Comparison of ENCODE assay signal across 1 cellular context in the genomic region with DNA sequence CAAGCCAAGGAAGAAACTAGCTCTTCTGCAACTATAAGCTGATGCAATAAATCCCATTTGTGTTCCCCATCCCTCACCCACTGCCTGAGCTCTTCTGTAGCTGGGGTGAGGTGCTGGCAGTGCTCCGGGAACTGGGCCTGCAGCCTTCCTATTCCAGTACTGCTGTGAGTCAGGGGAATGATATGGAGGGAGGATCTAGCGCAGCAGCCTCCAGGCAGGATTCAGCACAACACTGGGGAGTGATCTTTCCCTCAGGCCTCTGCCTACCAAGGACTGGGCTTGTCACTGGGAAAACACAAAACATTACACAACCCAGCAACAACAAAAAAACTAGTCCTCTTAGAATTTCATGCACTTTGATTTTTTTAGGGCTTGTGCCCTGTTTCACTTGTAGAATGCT.
TF ChIP-seq lines count a peak whose summit lies in the region.

No MANE protein-coding gene starts in this region.

TF ChIP-seq in HCT116, 20 proteins besides CTCF, POLR2A, EP300 and RAD21 (continued from another document):
- TF ChIP-seq, protein P1, sequence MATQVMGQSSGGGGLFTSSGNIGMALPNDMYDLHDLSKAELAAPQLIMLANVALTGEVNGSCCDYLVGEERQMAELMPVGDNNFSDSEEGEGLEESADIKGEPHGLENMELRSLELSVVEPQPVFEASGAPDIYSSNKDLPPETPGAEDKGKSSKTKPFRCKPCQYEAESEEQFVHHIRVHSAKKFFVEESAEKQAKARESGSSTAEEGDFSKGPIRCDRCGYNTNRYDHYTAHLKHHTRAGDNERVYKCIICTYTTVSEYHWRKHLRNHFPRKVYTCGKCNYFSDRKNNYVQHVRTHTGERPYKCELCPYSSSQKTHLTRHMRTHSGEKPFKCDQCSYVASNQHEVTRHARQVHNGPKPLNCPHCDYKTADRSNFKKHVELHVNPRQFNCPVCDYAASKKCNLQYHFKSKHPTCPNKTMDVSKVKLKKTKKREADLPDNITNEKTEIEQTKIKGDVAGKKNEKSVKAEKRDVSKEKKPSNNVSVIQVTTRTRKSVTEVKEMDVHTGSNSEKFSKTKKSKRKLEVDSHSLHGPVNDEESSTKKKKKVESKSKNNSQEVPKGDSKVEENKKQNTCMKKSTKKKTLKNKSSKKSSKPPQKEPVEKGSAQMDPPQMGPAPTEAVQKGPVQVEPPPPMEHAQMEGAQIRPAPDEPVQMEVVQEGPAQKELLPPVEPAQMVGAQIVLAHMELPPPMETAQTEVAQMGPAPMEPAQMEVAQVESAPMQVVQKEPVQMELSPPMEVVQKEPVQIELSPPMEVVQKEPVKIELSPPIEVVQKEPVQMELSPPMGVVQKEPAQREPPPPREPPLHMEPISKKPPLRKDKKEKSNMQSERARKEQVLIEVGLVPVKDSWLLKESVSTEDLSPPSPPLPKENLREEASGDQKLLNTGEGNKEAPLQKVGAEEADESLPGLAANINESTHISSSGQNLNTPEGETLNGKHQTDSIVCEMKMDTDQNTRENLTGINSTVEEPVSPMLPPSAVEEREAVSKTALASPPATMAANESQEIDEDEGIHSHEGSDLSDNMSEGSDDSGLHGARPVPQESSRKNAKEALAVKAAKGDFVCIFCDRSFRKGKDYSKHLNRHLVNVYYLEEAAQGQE (IDR thresholded peaks at IDR 0.05; ENCODE audit: low read depth) = no peak
- TF ChIP-seq JUND (IDR thresholded peaks at IDR 0.05) (no peak), EZH2 (IDR thresholded peaks at IDR 0.05) (no peak), FOSL1 (IDR thresholded peaks at IDR 0.05; ENCODE audit: low read depth) (no peak), TCF7L2 (IDR thresholded peaks at IDR 0.05; ENCODE audit: borderline replicate concordance, extremely low read depth, insufficient read depth, insufficient read length) (no peak), SRF (IDR thresholded peaks at IDR 0.05; ENCODE audit: low read depth) (no peak)
